ENCODE assay signal across 18 cellular contexts in genomic region chr11:34249439-34250073, GRCh38.
A peak's percentile ranks its signal among the peaks of the same experiment; 100 is the strongest.
DNase-seq lines count a peak whose midpoint lies in the region; ATAC-seq and TF ChIP-seq lines count a peak whose summit lies in the region.
"Had no signal": no experiment of that assay in that cellular context is flagged by ENCODE, and none has a peak within 500 bp of the region (broad histone marks: within the 10 kb centered on the region; RNA-seq: fewer than 3 reads in every experiment).

No MANE protein-coding gene starts in this region.

- POLR2A ChIA-PET in activated naive CD8-positive, alpha-beta T cell treated with anti-CD3 and anti-CD28 coated beads, Interleukin-2, amount 10 ng/mL, durations not matched to agents 7 days and 5 days (lab: Charles Lee), result interaction anchor here (1.6 to 3.2 kb wide), 3 partner anchors 10 to 75 kb away, joined by 7 to 17 read pairs (median 16); no protein-coding TSS in a partner anchor
- POLR2A ChIA-PET in RWPE1 (lab: Yijun Ruan, JAX; ENCODE audit: low non-redundant PET), result interaction anchor here (0.5 to 0.6 kb wide), 2 partner anchors 28 to 103 kb away, joined by 3 read pairs; no protein-coding TSS in a partner anchor

- no peak overlapping the region for H3K4me3 ChIP-seq in H7 (ENCODE audit: insufficient read depth, low read depth, low read length)
- H3K4me3 ChIP-seq: breast epithelium, colonic mucosa, HAP-1 had no signal

- no peaks in the 10 kb centered on the region for H3K27me3 ChIP-seq in H7 (ENCODE audit: control insufficient read depth, insufficient read depth, low read length)
- H3K27me3 ChIP-seq: breast epithelium, colonic mucosa had no signal

- H3K9me3 Mint-ChIP-seq in activated naive CD8-positive, alpha-beta T cell treated with anti-CD3 and anti-CD28 coated beads, Interleukin-2, amount 10 ng/mL, durations not matched to agents 7 days and 5 days, result no peaks in the 10 kb centered on the region
- no peaks in the 10 kb centered on the region for H3K9me3 Mint-ChIP-seq in activated naive CD8-positive, alpha-beta T cell treated with anti-CD3 and anti-CD28 coated beads for 36 hours
- H3K9me3 Mint-ChIP-seq in naive B cell, result no peaks in the 10 kb centered on the region
- H3K9me3 Mint-ChIP-seq: neural crest cell had no signal

- CTCF ChIA-PET in RWPE1 (lab: Yijun Ruan, JAX), result interaction anchor here (0.7 to 2.2 kb wide), 3 partner anchors 75 to 1094 kb away, joined by 4 to 8 read pairs (median 4); no protein-coding TSS in a partner anchor

- H3K27ac Mint-ChIP-seq in activated naive CD8-positive, alpha-beta T cell treated with anti-CD3 and anti-CD28 coated beads, Interleukin-2, amount 10 ng/mL, durations not matched to agents 7 days and 5 days, result peak overlapping the region; percentile 44
- no peak overlapping the region for H3K27ac Mint-ChIP-seq in activated naive CD8-positive, alpha-beta T cell treated with anti-CD3 and anti-CD28 coated beads for 36 hours
- peak overlapping the region in 4 of 6 donors; percentile 12 to 66 (median 38) for H3K27ac Mint-ChIP-seq in naive B cell
- H3K27ac Mint-ChIP-seq: progenitor cell of endocrine pancreas had no signal

- no peak for TF ChIP-seq CTCF in RWPE1 (conservative IDR thresholded peaks at IDR 0.05; ENCODE audit: low read depth)

- DNase-seq in activated naive CD8-positive, alpha-beta T cell treated with anti-CD3 and anti-CD28 coated beads, Interleukin-2, amount 10 ng/mL, durations not matched to agents 7 days and 5 days, result no peak
- DNase-seq in activated naive CD8-positive, alpha-beta T cell treated with anti-CD3 and anti-CD28 coated beads for 36 hours, result no peak
- DNase-seq in RWPE1 (ENCODE audit: low spot score) (no peak), naive B cell (no peak), GM03348 (ENCODE audit: low spot score) (no peak), H7 (no peak)
- DNase-seq: activated CD4-positive, alpha-beta T cell treated with anti-CD3 and anti-CD28 coated beads for 1 hour; activated CD8-positive, alpha-beta memory T cell treated with anti-CD3 and anti-CD28 coated beads, Interleukin-2, amount 50 U/mL, for 4 hours; colonic mucosa; glutamatergic neuron; KBM-7; substantia nigra had no signal

- H3K27ac ChIP-seq in RWPE1, result peak overlapping the region; percentile 9; the same call in 1 of the 2 replicates
- H3K27ac ChIP-seq: breast epithelium, colonic mucosa had no signal

- H3K36me3 Mint-ChIP-seq in activated naive CD8-positive, alpha-beta T cell treated with anti-CD3 and anti-CD28 coated beads, Interleukin-2, amount 10 ng/mL, durations not matched to agents 7 days and 5 days, result no peaks in the 10 kb centered on the region
- H3K36me3 Mint-ChIP-seq in activated naive CD8-positive, alpha-beta T cell treated with anti-CD3 and anti-CD28 coated beads for 36 hours, result no peaks in the 10 kb centered on the region
- no peaks in the 10 kb centered on the region for H3K36me3 Mint-ChIP-seq in naive B cell

- peaks cover 67% of the 10 kb centered on the region for H3K4me1 Mint-ChIP-seq in activated naive CD8-positive, alpha-beta T cell treated with anti-CD3 and anti-CD28 coated beads, Interleukin-2, amount 10 ng/mL, durations not matched to agents 7 days and 5 days
- H3K4me1 Mint-ChIP-seq in activated naive CD8-positive, alpha-beta T cell treated with anti-CD3 and anti-CD28 coated beads for 36 hours, result peaks cover 67% of the 10 kb centered on the region
- H3K4me1 Mint-ChIP-seq in naive B cell, result peaks cover 31 to 40% (median 35%) of the 10 kb centered on the region in 3 donors

- H3K27me3 Mint-ChIP-seq in activated naive CD8-positive, alpha-beta T cell treated with anti-CD3 and anti-CD28 coated beads, Interleukin-2, amount 10 ng/mL, durations not matched to agents 7 days and 5 days, result peaks cover 5% of the 10 kb centered on the region
- no peaks in the 10 kb centered on the region for H3K27me3 Mint-ChIP-seq in activated naive CD8-positive, alpha-beta T cell treated with anti-CD3 and anti-CD28 coated beads for 36 hours
- H3K27me3 Mint-ChIP-seq in naive B cell, result no peaks in the 10 kb centered on the region
- H3K27me3 Mint-ChIP-seq: progenitor cell of endocrine pancreas had no signal

- H3K4me3 Mint-ChIP-seq in activated naive CD8-positive, alpha-beta T cell treated with anti-CD3 and anti-CD28 coated beads, Interleukin-2, amount 10 ng/mL, durations not matched to agents 7 days and 5 days, result peak overlapping the region; percentile 57
- H3K4me3 Mint-ChIP-seq in activated naive CD8-positive, alpha-beta T cell treated with anti-CD3 and anti-CD28 coated beads for 36 hours, result no peak overlapping the region
- no peak overlapping the region for H3K4me3 Mint-ChIP-seq in naive B cell
- H3K4me3 Mint-ChIP-seq: neural crest cell had no signal

- no peak for ATAC-seq in activated naive CD8-positive, alpha-beta T cell treated with anti-CD3 and anti-CD28 coated beads, Interleukin-2, amount 10 ng/mL, durations not matched to agents 7 days and 5 days (ENCODE audit: low read depth)
- ATAC-seq in naive B cell (ENCODE audit: low read depth in 2 of 2) (no peak), HG03571 (IDR thresholded peaks at IDR 0.05; ENCODE audit: unreplicated experiment) (no peak)
- ATAC-seq: Right ventricle myocardium inferior had no signal

- no peaks in the 10 kb centered on the region for H3K36me3 ChIP-seq in H7 (replicated peaks; ENCODE audit: control insufficient read depth, insufficient read depth, low read length)
- H3K36me3 ChIP-seq: breast epithelium, colonic mucosa, HAP-1 had no signal
